In genomic region chr4:15681372-15682339, GRCh38 we compare ENCODE assay signal across 8 cellular contexts. TPM values are rescaled to one million over a fixed set of nuclear protein-coding genes. Genes with fewer than 3 reads are reported as not detected.
DNase-seq lines count a peak whose midpoint lies in the region; ATAC-seq and TF ChIP-seq lines count a peak whose summit lies in the region.

FAM200B (plus strand) TSS chr4:15681827; CDS start chr4:15686978, 5,151 bp downstream.

- no peaks in the 10 kb centered on the region for H3K27me3 ChIP-seq in prostate gland (replicated peaks; ENCODE audit: insufficient read depth)

- H3K9me3 ChIP-seq in prostate gland: no peaks in the 10 kb centered on the region

- ATAC-seq in GM18498 (IDR thresholded peaks at IDR 0.05; ENCODE audit: unreplicated experiment) (peak; percentile 91), HG02938 (IDR thresholded peaks at IDR 0.05; ENCODE audit: unreplicated experiment) (peak; percentile 88), left ventricle myocardium superior (peak; percentile 98)

- TF ChIP-seq CTCF in prostate gland (IDR thresholded peaks at IDR 0.05): peak in 1 of 4 experiments; percentile 34

- H3K36me3 ChIP-seq in prostate gland: no peaks in the 10 kb centered on the region
- no peaks in the 10 kb centered on the region for H3K36me3 ChIP-seq in urinary bladder (ENCODE audit: insufficient read depth)

- intact Hi-C loops in left ventricle myocardium superior (cut with micrococcal nuclease): no loop called here
- intact Hi-C loops in prostate gland (cut with DNase I): no loop called here

- H3K27ac ChIP-seq in angular gyrus (ENCODE audit: low read depth, low read length): peak within 1 kb of the TSS; percentile 98
- peak within 1 kb of the TSS; percentile 84 to 86 for H3K27ac ChIP-seq in prostate gland
- peak within 1 kb of the TSS; percentile 87 for H3K27ac ChIP-seq in urinary bladder (ENCODE audit: low read depth)

- peaks cover 3% of the 10 kb centered on the region for H3K4me1 ChIP-seq in prostate gland (replicated peaks)
- peaks cover 4% of the 10 kb centered on the region for H3K4me1 ChIP-seq in urinary bladder (ENCODE audit: insufficient read depth)

- WGBS in prostate gland: under 1% methylated on average over 52 of the region's 56 CpGs
- under 1% methylated on average over 56 of the region's 56 CpGs for WGBS in urinary bladder

- peak; percentile 72 for TF ChIP-seq POLR2A in prostate gland (IDR thresholded peaks at IDR 0.05)

- H3K4me3 ChIP-seq in prostate gland (peak within 1 kb of the TSS; percentile 61 to 62), urinary bladder (ENCODE audit: low read depth, low read length) (peak within 1 kb of the TSS; percentile 79)

- DNase-seq in NCI-H187 (lab: John Stamatoyannopoulos, UW): peak; percentile 99
- peak; percentile 89 to 98 (median 95) for DNase-seq in T-helper 2 cell
- DNase-seq in left ventricle myocardium superior: peak; percentile 100
- DNase-seq in prostate gland (ENCODE audit: low spot score): peak; percentile 98

RNA-seq across cellular contexts. Expression of gene FAM200B, which starts in this region (rescaled TPM):
- 30.9 TPM for total RNA-seq in left ventricle myocardium superior
- total RNA-seq in prostate gland: 10 to 100 TPM; 38.9 to 52.5 TPM
- 42.8 TPM for total RNA-seq in urinary bladder
- 58.4 TPM for polyA plus RNA-seq in urinary bladder

Comparison
In these comparisons a context has a peak if more than half of its experiments do, and no peak if none do; other contexts are left out.
1. Peak in every context shown above with its lines: DNase-seq, ATAC-seq, H3K4me3 ChIP-seq and H3K27ac ChIP-seq.